ENCODE assay signal across 13 cellular contexts in the genomic region with DNA sequence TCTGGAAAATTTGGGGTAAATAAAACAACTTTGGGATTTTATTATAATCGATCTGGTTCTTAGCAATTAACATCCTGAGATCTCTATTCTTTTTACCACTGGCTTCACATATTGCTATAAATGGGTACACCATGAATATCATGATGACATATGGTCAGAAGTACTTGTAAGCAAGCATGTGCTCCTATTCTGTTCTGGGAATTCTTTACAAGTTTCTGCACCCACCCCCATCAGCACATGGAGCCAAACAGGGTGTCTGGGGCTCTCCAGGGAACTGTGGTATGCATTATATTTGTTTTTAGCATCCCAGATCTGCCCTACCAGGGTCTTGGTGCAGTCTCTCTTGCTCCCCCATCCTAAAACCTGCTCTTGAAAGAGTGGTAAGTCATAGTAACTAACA. TPM values are rescaled to one million over a fixed set of nuclear protein-coding genes. Genes with fewer than 3 reads are reported as not detected.
A peak's percentile ranks its signal among the peaks of the same experiment; 100 is the strongest.
DNase-seq lines count a peak whose midpoint lies in the region; ATAC-seq and TF ChIP-seq lines count a peak whose summit lies in the region.
"Had no signal": no experiment of that assay in that cellular context is flagged by ENCODE, and none has a peak within 500 bp of the region (broad histone marks: within the 10 kb centered on the region; RNA-seq: fewer than 3 reads in every experiment).

No MANE protein-coding gene starts in this region.

- H4K20me1 ChIP-seq in GM23338 (replicated peaks; ENCODE audit: insufficient read depth), result no peaks in the 10 kb centered on the region

- in situ Hi-C loops in HAP-1 (cut with MboI; ENCODE audit: low sequenced_read_pairs), result no loop called here

- no peaks in the 10 kb centered on the region for H3K9me2 ChIP-seq in GM23338 (ENCODE audit: insufficient read depth)

- H3K36me3 Mint-ChIP-seq in GM23338 (ENCODE audit: low read depth), result no peaks in the 10 kb centered on the region
- H3K36me3 Mint-ChIP-seq in activated CD8-positive, alpha-beta T cell treated with anti-CD3 and anti-CD28 coated beads, Interleukin-2, amount 10 ng/mL, durations not matched to agents 7 days and 5 days (ENCODE audit: low read depth), result peaks cover 11% of the 10 kb centered on the region

- no peaks in the 10 kb centered on the region for H3K9me3 Mint-ChIP-seq in GM23338
- H3K9me3 Mint-ChIP-seq in activated CD8-positive, alpha-beta T cell treated with anti-CD3 and anti-CD28 coated beads, Interleukin-2, amount 10 ng/mL, durations not matched to agents 7 days and 5 days (ENCODE audit: insufficient read depth), result no peaks in the 10 kb centered on the region
- H3K9me3 Mint-ChIP-seq: activated naive CD8-positive, alpha-beta T cell treated with anti-CD3 and anti-CD28 coated beads for 36 hours; H9 had no signal

- H3K4me3 Mint-ChIP-seq in GM23338, result no peak overlapping the region
- no peak overlapping the region for H3K4me3 Mint-ChIP-seq in activated CD8-positive, alpha-beta T cell treated with anti-CD3 and anti-CD28 coated beads, Interleukin-2, amount 10 ng/mL, durations not matched to agents 7 days and 5 days
- H3K4me3 Mint-ChIP-seq: H9 had no signal

- CTCF ChIA-PET in activated CD8-positive, alpha-beta T cell treated with anti-CD3 and anti-CD28 coated beads, Interleukin-2, amount 10 ng/mL, durations not matched to agents 7 days and 5 days (lab: Charles Lee), result interaction anchor here (0.7 to 1.3 kb wide), 11 partner anchors 12 to 519 kb away, joined by 3 to 11 read pairs (median 4); partner anchors contain the start of gene MAP4K5

- TF ChIP-seq CTCF in AG10803 (conservative IDR thresholded peaks at IDR 0.05; ENCODE audit: low read length), result no peak
- TF ChIP-seq CTCF in GM23338 (conservative IDR thresholded peaks at IDR 0.05; ENCODE audit: low read depth in 2 of 2), result no peak
- no peak for TF ChIP-seq CTCF in colonic mucosa (IDR thresholded peaks at IDR 0.05)

- no peak overlapping the region for H3K9ac ChIP-seq in colonic mucosa (ENCODE audit: low read depth in 2 of 2, low read length in 2 of 2)
- peak overlapping the region; percentile 60 for H3K9ac ChIP-seq in skeletal muscle satellite cell (ENCODE audit: low read depth, low read length)

- no peaks in the 10 kb centered on the region for H3K27me3 ChIP-seq in GM23338 (ENCODE audit: insufficient read depth)
- H3K27me3 ChIP-seq in colonic mucosa, result no peaks in the 10 kb centered on the region
- H3K27me3 ChIP-seq in skeletal muscle satellite cell (ENCODE audit: control insufficient read depth, insufficient read depth, low read length), result no peaks in the 10 kb centered on the region
- no peaks in the 10 kb centered on the region for H3K27me3 ChIP-seq in HAP-1 (ENCODE audit: low read depth)
- H3K27me3 ChIP-seq in SJCRH30, result no peaks in the 10 kb centered on the region
- H3K27me3 ChIP-seq: pancreas had no signal

- peaks cover 31% of the 10 kb centered on the region for H3K4me1 Mint-ChIP-seq in GM23338
- peaks cover 22% of the 10 kb centered on the region for H3K4me1 Mint-ChIP-seq in activated CD8-positive, alpha-beta T cell treated with anti-CD3 and anti-CD28 coated beads, Interleukin-2, amount 10 ng/mL, durations not matched to agents 7 days and 5 days (ENCODE audit: low read depth)

- H3K27ac ChIP-seq in GM23338 (ENCODE audit: low read depth), result no peak overlapping the region
- peak overlapping the region; percentile 11 for H3K27ac ChIP-seq in colonic mucosa
- no peak overlapping the region for H3K27ac ChIP-seq in SJCRH30
- H3K27ac ChIP-seq: pancreas had no signal

- ATAC-seq in GM23338, result no peak
- ATAC-seq in activated CD8-positive, alpha-beta T cell treated with anti-CD3 and anti-CD28 coated beads, Interleukin-2, amount 10 ng/mL, durations not matched to agents 7 days and 5 days, result no peak

- H3K4me3 ChIP-seq in AG10803 (ENCODE audit: low read length) (no peak overlapping the region), GM23338 (no peak overlapping the region), colonic mucosa (no peak overlapping the region), skeletal muscle satellite cell (ENCODE audit: low read length) (no peak overlapping the region), HAP-1 (no peak overlapping the region), SJCRH30 (no peak overlapping the region)
- H3K4me3 ChIP-seq: mucosa of descending colon, pancreas had no signal

- no peaks in the 10 kb centered on the region for H3F3A ChIP-seq in GM23338 (replicated peaks; ENCODE audit: low read depth)

- peak; percentile 71 for DNase-seq in AG10803 (ENCODE audit: low read depth)
- no peak for DNase-seq in GM23338 (ENCODE audit: low spot score)
- DNase-seq in colonic mucosa, result no peak
- no peak for DNase-seq in HAP-1 (ENCODE audit: low spot score in 2 of 2)
- no peak for DNase-seq in SJCRH30
- no peak for DNase-seq in NCI-H526 (lab: John Stamatoyannopoulos, UW)
- no peak for DNase-seq in activated CD8-positive, alpha-beta T cell treated with anti-CD3 and anti-CD28 coated beads, Interleukin-2, amount 10 ng/mL, durations not matched to agents 7 days and 5 days
- DNase-seq: GF-D8 had no signal

- H3K36me3 ChIP-seq in GM23338 (ENCODE audit: insufficient read depth) (no peaks in the 10 kb centered on the region), colonic mucosa (no peaks in the 10 kb centered on the region), skeletal muscle satellite cell (ENCODE audit: insufficient read depth, low read length) (no peaks in the 10 kb centered on the region), HAP-1 (replicated peaks) (no peaks in the 10 kb centered on the region; the same call in 1 of the 2 replicates), SJCRH30 (no peaks in the 10 kb centered on the region)
- H3K36me3 ChIP-seq: pancreas had no signal

- H3K27ac Mint-ChIP-seq in GM23338, result no peak overlapping the region
- no peak overlapping the region for H3K27ac Mint-ChIP-seq in activated CD8-positive, alpha-beta T cell treated with anti-CD3 and anti-CD28 coated beads, Interleukin-2, amount 10 ng/mL, durations not matched to agents 7 days and 5 days

- H3K27me3 Mint-ChIP-seq in GM23338 (ENCODE audit: insufficient read depth, low read depth, poor library complexity), result peaks cover 2% of the 10 kb centered on the region
- no peaks in the 10 kb centered on the region for H3K27me3 Mint-ChIP-seq in activated CD8-positive, alpha-beta T cell treated with anti-CD3 and anti-CD28 coated beads, Interleukin-2, amount 10 ng/mL, durations not matched to agents 7 days and 5 days (ENCODE audit: low read depth)
- H3K27me3 Mint-ChIP-seq: activated naive CD8-positive, alpha-beta T cell treated with anti-CD3 and anti-CD28 coated beads for 36 hours had no signal

- H3K4me2 ChIP-seq in GM23338, result no peak overlapping the region
- H3K4me2 ChIP-seq in skeletal muscle satellite cell (ENCODE audit: low read length), result no peak overlapping the region

- POLR2A ChIA-PET in activated CD8-positive, alpha-beta T cell treated with anti-CD3 and anti-CD28 coated beads, Interleukin-2, amount 10 ng/mL, durations not matched to agents 7 days and 5 days (lab: Charles Lee), result no interaction called here

- no peaks in the 10 kb centered on the region for H3K79me2 ChIP-seq in GM23338 (replicated peaks; ENCODE audit: insufficient read depth)

- peak overlapping the region; percentile 50; the same call in 1 of the 2 replicates for H2AFZ ChIP-seq in GM23338

- intact Hi-C loops in colonic mucosa (cut with DNase I), result no loop called here

- no peaks in the 10 kb centered on the region; the same call in none of the 2 replicates for H3K4me1 ChIP-seq in GM23338 (ENCODE audit: insufficient read depth)
- peaks cover 4% of the 10 kb centered on the region for H3K4me1 ChIP-seq in colonic mucosa
- peaks cover 48% of the 10 kb centered on the region for H3K4me1 ChIP-seq in skeletal muscle satellite cell (ENCODE audit: control insufficient read depth, insufficient read depth, low read length)
- H3K4me1 ChIP-seq in HAP-1, result no peaks in the 10 kb centered on the region
- H3K4me1 ChIP-seq in SJCRH30, result peaks cover 5% of the 10 kb centered on the region; the same call in 1 of the 2 replicates

- no peaks in the 10 kb centered on the region for H3K9me3 ChIP-seq in colonic mucosa
- no peaks in the 10 kb centered on the region for H3K9me3 ChIP-seq in skeletal muscle satellite cell (replicated peaks; ENCODE audit: low read length)
- H3K9me3 ChIP-seq in HAP-1, result no peaks in the 10 kb centered on the region
- no peaks in the 10 kb centered on the region for H3K9me3 ChIP-seq in SJCRH30 (replicated peaks)
- H3K9me3 ChIP-seq: mucosa of descending colon, pancreas had no signal

TF ChIP-seq in GM23338, 12 proteins besides CTCF, POLR2A, EP300 and RAD21 (continues in another document):
- TF ChIP-seq ZNF331 (CRISPR knock-in tag; IDR thresholded peaks at IDR 0.05; ENCODE audit: low read depth) (no peak), STAT1 (IDR thresholded peaks at IDR 0.05; ENCODE audit: unreplicated experiment) (no peak), POLR2AphosphoS5 (IDR thresholded peaks at IDR 0.05; ENCODE audit: low read depth) (no peak)

RNA-seq across cellular contexts. Expression of gene DMAC2L, which starts 31.3 kb away (rescaled TPM):
- 9.5 and 22.5 TPM in 2 replicates for total RNA-seq in GM23338 (2014; rRNA removed; shearing (Covaris generic))
- 30.8 and 33.8 TPM in 2 replicates for polyA plus RNA-seq in GM23338 (2016; fragmentation: Nextera tagmentation; extraction: Ambion mirVana)
- 10 to 100 TPM; 15.2 to 20.9 TPM for total RNA-seq in colonic mucosa
- 4.3 and 4.8 TPM in 2 replicates for total RNA-seq in skeletal muscle satellite cell (2012; rRNA removed)
- 9.8 and 10.6 TPM in 2 replicates for total RNA-seq in SJCRH30 (2014; rRNA removed; shearing (Covaris generic))
- 10 to 100 TPM; 14.9 to 18.6 TPM for total RNA-seq in activated CD8-positive, alpha-beta T cell treated with anti-CD3 and anti-CD28 coated beads, Interleukin-2, amount 10 ng/mL, durations not matched to agents 7 days and 5 days

RNA-seq across cellular contexts. Expression of gene L2HGDH, which starts 31.4 kb away (rescaled TPM):
- total RNA-seq in GM23338 (2014; rRNA removed; shearing (Covaris generic)), result 22.0 and 28.5 TPM in 2 replicates
- polyA plus RNA-seq in GM23338 (2016; fragmentation: Nextera tagmentation; extraction: Ambion mirVana), result 12.3 and 13.5 TPM in 2 replicates
- total RNA-seq in colonic mucosa, result 10 to 100 TPM; 11.4 to 12.3 TPM
- 3.3 and 3.5 TPM in 2 replicates for total RNA-seq in skeletal muscle satellite cell (2012; rRNA removed)
- 14.6 and 15.2 TPM in 2 replicates for total RNA-seq in SJCRH30 (2014; rRNA removed; shearing (Covaris generic))
- 10 to 100 TPM; 12.7 to 13.6 TPM for total RNA-seq in activated CD8-positive, alpha-beta T cell treated with anti-CD3 and anti-CD28 coated beads, Interleukin-2, amount 10 ng/mL, durations not matched to agents 7 days and 5 days

RNA-seq across cellular contexts. Expression of gene CDKL1, which starts 53.3 kb away (rescaled TPM):
- total RNA-seq in GM23338 (2014; rRNA removed; shearing (Covaris generic)), result 0.19 and 0.52 TPM in 2 replicates
- 0.52 and 0.56 TPM in 2 replicates for polyA plus RNA-seq in GM23338 (2016; fragmentation: Nextera tagmentation; extraction: Ambion mirVana)
- total RNA-seq in colonic mucosa, result 10 to 100 TPM; 16.2 to 36.2 TPM
- 9.9 and 15.3 TPM in 2 replicates for total RNA-seq in skeletal muscle satellite cell (2012; rRNA removed)
- total RNA-seq in SJCRH30 (2014; rRNA removed; shearing (Covaris generic)), result 4.5 and 6.1 TPM in 2 replicates
- 10 to 100 TPM in 1 of 2 experiments, 1 to 10 TPM in 1; 8.1 to 12.0 TPM for total RNA-seq in activated CD8-positive, alpha-beta T cell treated with anti-CD3 and anti-CD28 coated beads, Interleukin-2, amount 10 ng/mL, durations not matched to agents 7 days and 5 days
